9 cellular contexts compared by ENCODE assay signal in genomic region chr6:129575378-129576118, GRCh38.
DNase-seq lines count a peak whose midpoint lies in the region; ATAC-seq and TF ChIP-seq lines count a peak whose summit lies in the region.
"Had no signal": no experiment of that assay in that cellular context is flagged by ENCODE, and none has a peak within 500 bp of the region (broad histone marks: within the 10 kb centered on the region; RNA-seq: fewer than 3 reads in every experiment).

No MANE protein-coding gene starts in this region.

- no peak overlapping the region for H3K27ac Mint-ChIP-seq in activated CD8-positive, alpha-beta T cell treated with anti-CD3 and anti-CD28 coated beads for 36 hours
- no peak overlapping the region for H3K27ac Mint-ChIP-seq in activated CD8-positive, alpha-beta T cell treated with anti-CD3 and anti-CD28 coated beads, Interleukin-2, amount 10 ng/mL, durations not matched to agents 7 days and 5 days

- H3K9me3 Mint-ChIP-seq in activated CD8-positive, alpha-beta T cell treated with anti-CD3 and anti-CD28 coated beads for 36 hours: peaks cover 19% of the 10 kb centered on the region
- H3K9me3 Mint-ChIP-seq in activated CD8-positive, alpha-beta T cell treated with anti-CD3 and anti-CD28 coated beads, Interleukin-2, amount 10 ng/mL, durations not matched to agents 7 days and 5 days (ENCODE audit: insufficient read depth): peaks cover 8% of the 10 kb centered on the region

- TF ChIP-seq POLR2A in body of pancreas (IDR thresholded peaks at IDR 0.05) (no peak), stomach (IDR thresholded peaks at IDR 0.05) (no peak)

- H3K9me3 ChIP-seq in body of pancreas (no peaks in the 10 kb centered on the region), stomach (no peaks in the 10 kb centered on the region)

- H3K27ac ChIP-seq in body of pancreas: no peak overlapping the region
- H3K27ac ChIP-seq in stomach: no peak overlapping the region

- H3K4me1 Mint-ChIP-seq in activated CD8-positive, alpha-beta T cell treated with anti-CD3 and anti-CD28 coated beads for 36 hours (ENCODE audit: low read depth): peaks cover 7% of the 10 kb centered on the region
- peaks cover 7% of the 10 kb centered on the region for H3K4me1 Mint-ChIP-seq in activated CD8-positive, alpha-beta T cell treated with anti-CD3 and anti-CD28 coated beads, Interleukin-2, amount 10 ng/mL, durations not matched to agents 7 days and 5 days (ENCODE audit: low read depth)

- no peaks in the 10 kb centered on the region for H3K27me3 Mint-ChIP-seq in activated CD8-positive, alpha-beta T cell treated with anti-CD3 and anti-CD28 coated beads for 36 hours
- H3K27me3 Mint-ChIP-seq in activated CD8-positive, alpha-beta T cell treated with anti-CD3 and anti-CD28 coated beads, Interleukin-2, amount 10 ng/mL, durations not matched to agents 7 days and 5 days (ENCODE audit: low read depth): peaks cover 2% of the 10 kb centered on the region
- H3K27me3 Mint-ChIP-seq: central memory CD8-positive, alpha-beta T cell had no signal

- no peak for TF ChIP-seq EP300 in stomach (IDR thresholded peaks at IDR 0.05)

- CTCF ChIA-PET in activated CD8-positive, alpha-beta T cell treated with anti-CD3 and anti-CD28 coated beads for 36 hours (lab: Charles Lee): interaction anchor here (0.7 to 1.1 kb wide), 4 partner anchors 9 to 78 kb away, joined by 3 read pairs; no protein-coding TSS in a partner anchor
- CTCF ChIA-PET in activated CD8-positive, alpha-beta T cell treated with anti-CD3 and anti-CD28 coated beads, Interleukin-2, amount 10 ng/mL, durations not matched to agents 7 days and 5 days (lab: Charles Lee): no interaction called here

- POLR2A ChIA-PET in activated CD8-positive, alpha-beta T cell treated with anti-CD3 and anti-CD28 coated beads for 36 hours (lab: Charles Lee): interaction anchor here (0.6 kb wide), 1 partner anchor 58 kb away, joined by 3 read pairs; no protein-coding TSS in a partner anchor
- POLR2A ChIA-PET in activated CD8-positive, alpha-beta T cell treated with anti-CD3 and anti-CD28 coated beads, Interleukin-2, amount 10 ng/mL, durations not matched to agents 7 days and 5 days (lab: Charles Lee): interaction anchor here (0.7 kb wide), 1 partner anchor 1531 kb away, joined by 5 read pairs; no protein-coding TSS in a partner anchor

- peaks cover 4% of the 10 kb centered on the region for H3K36me3 Mint-ChIP-seq in activated CD8-positive, alpha-beta T cell treated with anti-CD3 and anti-CD28 coated beads for 36 hours (ENCODE audit: low read depth)
- peaks cover 14% of the 10 kb centered on the region for H3K36me3 Mint-ChIP-seq in activated CD8-positive, alpha-beta T cell treated with anti-CD3 and anti-CD28 coated beads, Interleukin-2, amount 10 ng/mL, durations not matched to agents 7 days and 5 days (ENCODE audit: low read depth)

- ATAC-seq in activated CD8-positive, alpha-beta T cell treated with anti-CD3 and anti-CD28 coated beads for 36 hours: no peak
- ATAC-seq in activated CD8-positive, alpha-beta T cell treated with anti-CD3 and anti-CD28 coated beads, Interleukin-2, amount 10 ng/mL, durations not matched to agents 7 days and 5 days: no peak
- ATAC-seq in body of pancreas (peak; percentile 56), GM21526 (IDR thresholded peaks at IDR 0.05; ENCODE audit: low FRiP score, unreplicated experiment) (no peak), GM18517 (IDR thresholded peaks at IDR 0.05; ENCODE audit: unreplicated experiment) (no peak)

- H3K36me3 ChIP-seq in body of pancreas (replicated peaks in 1 of 2; ENCODE audit: insufficient read depth in 1 of 2, low read depth in 2 of 2) (peaks cover 3 to 5% of the 10 kb centered on the region in 2 donors), stomach (peaks cover 0 to 27% (median 19%) of the 10 kb centered on the region in 4 donors)

- intact Hi-C loops in activated CD8-positive, alpha-beta T cell treated with anti-CD3 and anti-CD28 coated beads for 36 hours (cut with micrococcal nuclease): loop anchor here (2.0 kb wide), 1 partner anchor 77 kb away; no protein-coding TSS in a partner anchor
- intact Hi-C loops in body of pancreas (cut with DNase I) (no loop called here), stomach (cut with DNase I; ENCODE audit: low total_unique reads) (no loop called here)

- H3K4me3 Mint-ChIP-seq in activated CD8-positive, alpha-beta T cell treated with anti-CD3 and anti-CD28 coated beads for 36 hours: no peak overlapping the region
- no peak overlapping the region for H3K4me3 Mint-ChIP-seq in activated CD8-positive, alpha-beta T cell treated with anti-CD3 and anti-CD28 coated beads, Interleukin-2, amount 10 ng/mL, durations not matched to agents 7 days and 5 days
- H3K4me3 Mint-ChIP-seq: central memory CD8-positive, alpha-beta T cell had no signal

- H3K27me3 ChIP-seq in body of pancreas: no peaks in the 10 kb centered on the region
- no peaks in the 10 kb centered on the region for H3K27me3 ChIP-seq in stomach

- TF ChIP-seq CTCF in activated CD8-positive, alpha-beta T cell treated with anti-CD3 and anti-CD28 coated beads for 36 hours (IDR thresholded peaks at IDR 0.05): peak; percentile 69
- TF ChIP-seq CTCF in body of pancreas (IDR thresholded peaks at IDR 0.05) (peak in 6 of 7 experiments; percentile 45 to 65 (median 58)), stomach (IDR thresholded peaks at IDR 0.05) (peak in 4 of 7 experiments; percentile 27 to 48 (median 33))

- no peak for DNase-seq in activated CD8-positive, alpha-beta T cell treated with anti-CD3 and anti-CD28 coated beads for 36 hours
- DNase-seq in activated CD8-positive, alpha-beta T cell treated with anti-CD3 and anti-CD28 coated beads, Interleukin-2, amount 10 ng/mL, durations not matched to agents 7 days and 5 days: no peak
- DNase-seq in NCI-H226: peak; percentile 43
- DNase-seq in body of pancreas: peak in 1 of 4 donors; percentile 17
- DNase-seq in iPS-NIHi7 (ENCODE audit: extremely low spot score): peak; percentile 60
- DNase-seq in stomach: no peak

- H3K4me3 ChIP-seq in body of pancreas (no peak overlapping the region), stomach (peak overlapping the region in 1 of 4 donors; percentile 25)

- no peaks in the 10 kb centered on the region for H3K4me1 ChIP-seq in body of pancreas
- H3K4me1 ChIP-seq in stomach: peaks cover 0 to 8% (median 0%) of the 10 kb centered on the region in 4 donors

- WGBS in body of pancreas, 2 donors: 37 to 44% methylated on average over 10 of the region's 10 CpGs
- 33 to 52% (median 45%) methylated on average over 10 of the region's 10 CpGs for WGBS in stomach, 5 donors

Comparison
In these comparisons a context has a peak if more than half of its experiments do, and no peak if none do; other contexts are left out.
1. DNase-seq: peak in NCI-H226 (single experiment) and iPS-NIHi7 (single experiment); none in activated CD8-positive, alpha-beta T cell treated with anti-CD3 and anti-CD28 coated beads for 36 hours (single experiment), activated CD8-positive, alpha-beta T cell treated with anti-CD3 and anti-CD28 coated beads, Interleukin-2, amount 10 ng/mL, durations not matched to agents 7 days and 5 days (single experiment) and stomach (single experiment).
2. Peak in every context shown above with its lines, with median percentiles within 50 percentile points of each other: CTCF ChIP-seq.